In genomic region chr1:7616076-7616833, GRCh38 we compare ENCODE assay signal across 1 cellular context.
TF ChIP-seq lines count a peak whose summit lies in the region.

No MANE protein-coding gene starts in this region.

TF ChIP-seq in HepG2, 621 proteins besides CTCF, POLR2A, EP300 and RAD21 (continued from another document and continues in another):
- no peak for TF ChIP-seq RNF219 (CRISPR knock-in tag; IDR thresholded peaks at IDR 0.05)
- TF ChIP-seq NKX3-1 (CRISPR knock-in tag; IDR thresholded peaks at IDR 0.05) = peak; percentile 74
- no peak for TF ChIP-seq ZKSCAN8 (CRISPR knock-in tag; IDR thresholded peaks at IDR 0.05; ENCODE audit: borderline replicate concordance)
- TF ChIP-seq ZNF274 (CRISPR knock-in tag; IDR thresholded peaks at IDR 0.05) = no peak
- TF ChIP-seq TGIF2 (CRISPR knock-in tag; IDR thresholded peaks at IDR 0.05) = peak; percentile 60; the same call in 1 of the 2 replicates
- peak; percentile 24; the same call in 1 of the 2 replicates for TF ChIP-seq FOXK1 (CRISPR knock-in tag; IDR thresholded peaks at IDR 0.05; ENCODE audit: borderline replicate concordance, low read depth)
- 0 out of 2 replicates have a peak, but pooled peaks have one; percentile 42 for TF ChIP-seq ZNF772 (CRISPR knock-in tag; IDR thresholded peaks at IDR 0.05)
- TF ChIP-seq AHR (CRISPR knock-in tag; IDR thresholded peaks at IDR 0.05) = no peak
- TF ChIP-seq FOSL2 (CRISPR knock-in tag; IDR thresholded peaks at IDR 0.05) = no peak; the same call in 1 of the 2 replicates
- no peak for TF ChIP-seq DR1 (CRISPR knock-in tag; IDR thresholded peaks at IDR 0.05)
- no peak for TF ChIP-seq SRSF4 (IDR thresholded peaks at IDR 0.05; ENCODE audit: low read depth, low read length, poor library complexity, severe bottlenecking)
- no peak for TF ChIP-seq GMEB1 (CRISPR knock-in tag; IDR thresholded peaks at IDR 0.05; ENCODE audit: borderline replicate concordance)
- no peak for TF ChIP-seq ZNF713 (CRISPR knock-in tag; IDR thresholded peaks at IDR 0.05)
- TF ChIP-seq NFIC (IDR thresholded peaks at IDR 0.05; ENCODE audit: low read length) = no peak
- TF ChIP-seq MIER2 (CRISPR knock-in tag; IDR thresholded peaks at IDR 0.05) = peak; percentile 97
- peak; percentile 43; the same call in 1 of the 2 replicates for TF ChIP-seq ZNF574 (CRISPR knock-in tag; IDR thresholded peaks at IDR 0.05)
- 0 out of 2 replicates have a peak, but pooled peaks have one; percentile 51 for TF ChIP-seq ZBTB43 (CRISPR knock-in tag; conservative IDR thresholded peaks at IDR 0.05)
- 0 out of 2 replicates have a peak, but pooled peaks have one; percentile 45 for TF ChIP-seq KLF11 (CRISPR knock-in tag; IDR thresholded peaks at IDR 0.05)
- no peak for TF ChIP-seq ZNF101 (CRISPR knock-in tag; IDR thresholded peaks at IDR 0.05; ENCODE audit: borderline replicate concordance, low read depth)
- no peak for TF ChIP-seq ZNF674 (CRISPR knock-in tag; IDR thresholded peaks at IDR 0.05; ENCODE audit: low read depth)
- 0 out of 2 replicates have a peak, but pooled peaks have one; percentile 26 for TF ChIP-seq ZBTB10 (CRISPR knock-in tag; IDR thresholded peaks at IDR 0.05; ENCODE audit: borderline replicate concordance)
- no peak for TF ChIP-seq ZNF18 (CRISPR knock-in tag; IDR thresholded peaks at IDR 0.05; ENCODE audit: insufficient replicate concordance)
- TF ChIP-seq TFDP1 (CRISPR knock-in tag; IDR thresholded peaks at IDR 0.05; ENCODE audit: borderline replicate concordance) = no peak
- peak; percentile 83 to 97 for TF ChIP-seq REST (IDR thresholded peaks at IDR 0.05; ENCODE audit: borderline replicate concordance in 1 of 2, low read depth in 1 of 2, low read length in 2 of 2)
- TF ChIP-seq ZNF83 (CRISPR knock-in tag; IDR thresholded peaks at IDR 0.05; ENCODE audit: borderline replicate concordance) = no peak
- TF ChIP-seq ZNF207 (IDR thresholded peaks at IDR 0.05; ENCODE audit: borderline replicate concordance) = no peak
- no peak for TF ChIP-seq MEIS1 (CRISPR knock-in tag; IDR thresholded peaks at IDR 0.05; ENCODE audit: borderline replicate concordance)
- TF ChIP-seq ZBTB4 (CRISPR knock-in tag; IDR thresholded peaks at IDR 0.05; ENCODE audit: borderline replicate concordance) = no peak
- peak; percentile 19; the same call in 1 of the 2 replicates for TF ChIP-seq TBX2 (CRISPR knock-in tag; IDR thresholded peaks at IDR 0.05; ENCODE audit: borderline replicate concordance)
- no peak for TF ChIP-seq ZNF652 (CRISPR knock-in tag; IDR thresholded peaks at IDR 0.05; ENCODE audit: borderline replicate concordance, low read depth)
- 0 out of 2 replicates have a peak, but pooled peaks have one; percentile 47 for TF ChIP-seq SMAD3 (CRISPR knock-in tag; IDR thresholded peaks at IDR 0.05)
